ENCODE assay signal across 8 cellular contexts in genomic region chr9:120714088-120714845, GRCh38. TPM values are rescaled to one million over a fixed set of nuclear protein-coding genes. Genes with fewer than 3 reads are reported as not detected.
A peak's percentile ranks its signal among the peaks of the same experiment; 100 is the strongest.
DNase-seq lines count a peak whose midpoint lies in the region; ATAC-seq lines count a peak whose summit lies in the region.

TSS of gene MEGF9 (minus strand) at chr9:120714470. CDS start at chr9:120714358, 112 bp downstream.

- no peaks in the 10 kb centered on the region for H3K27me3 Mint-ChIP-seq in activated CD4-positive, alpha-beta T cell treated with anti-CD3 and anti-CD28 coated beads, Interleukin-2, amount 10 ng/mL, durations not matched to agents 7 days and 5 days

- CTCF ChIA-PET in activated CD4-positive, alpha-beta T cell treated with anti-CD3 and anti-CD28 coated beads, Interleukin-2, amount 10 ng/mL, durations not matched to agents 7 days and 5 days (lab: Charles Lee): interaction anchor here (0.6 to 1.7 kb wide), 4 partner anchors 9 to 41 kb away, joined by 3 to 12 read pairs (median 4); no protein-coding TSS in a partner anchor

- ATAC-seq in GM19351 (IDR thresholded peaks at IDR 0.05; ENCODE audit: unreplicated experiment) (peak; percentile 92), HG03520 (IDR thresholded peaks at IDR 0.05; ENCODE audit: unreplicated experiment) (peak; percentile 97), left lobe of liver (peak; percentile 86)

- peak within 1 kb of the TSS; percentile 89 for H3K27ac Mint-ChIP-seq in activated CD4-positive, alpha-beta T cell treated with anti-CD3 and anti-CD28 coated beads, Interleukin-2, amount 10 ng/mL, durations not matched to agents 7 days and 5 days

- DNase-seq in C1 segment of cervical spinal cord (lab: John Stamatoyannopoulos, UW): peak; percentile 60 to 98 (median 97)
- peak; percentile 86 for DNase-seq in NCI-H526 treated with DMSO at 0.1 percent for 48 hours (lab: John Stamatoyannopoulos, UW)
- DNase-seq in activated CD4-positive, alpha-beta T cell treated with anti-CD3 and anti-CD28 coated beads, Interleukin-2, amount 10 ng/mL, durations not matched to agents 7 days and 5 days: peak; percentile 98
- peak; percentile 99 for DNase-seq in dedifferentiated amniotic fluid mesenchymal stem cell (ENCODE audit: extremely low spot score)
- peak; percentile 99 for DNase-seq in left lobe of liver (ENCODE audit: low spot score)
- peak; percentile 97 to 98 for DNase-seq in stimulated activated CD4-positive, alpha-beta T cell treated with anti-CD3 and anti-CD28 coated beads, Interleukin-2, amount 100 ng/mL, for 24 hours

- peaks cover 42% of the 10 kb centered on the region for H3K4me1 Mint-ChIP-seq in activated CD4-positive, alpha-beta T cell treated with anti-CD3 and anti-CD28 coated beads, Interleukin-2, amount 10 ng/mL, durations not matched to agents 7 days and 5 days

- POLR2A ChIA-PET in activated CD4-positive, alpha-beta T cell treated with anti-CD3 and anti-CD28 coated beads, Interleukin-2, amount 10 ng/mL, durations not matched to agents 7 days and 5 days (lab: Charles Lee): interaction anchor here (0.5 kb wide), 1 partner anchor 94 kb away, joined by 3 read pairs; no protein-coding TSS in a partner anchor

- peak within 1 kb of the TSS; percentile 85 for H3K4me3 Mint-ChIP-seq in activated CD4-positive, alpha-beta T cell treated with anti-CD3 and anti-CD28 coated beads, Interleukin-2, amount 10 ng/mL, durations not matched to agents 7 days and 5 days

- no peaks in the 10 kb centered on the region for H3K9me3 Mint-ChIP-seq in activated CD4-positive, alpha-beta T cell treated with anti-CD3 and anti-CD28 coated beads, Interleukin-2, amount 10 ng/mL, durations not matched to agents 7 days and 5 days

- no peaks in the 10 kb centered on the region for H3K36me3 Mint-ChIP-seq in activated CD4-positive, alpha-beta T cell treated with anti-CD3 and anti-CD28 coated beads, Interleukin-2, amount 10 ng/mL, durations not matched to agents 7 days and 5 days (ENCODE audit: low read depth)

RNA-seq across cellular contexts. Expression of gene MEGF9, which starts in this region (rescaled TPM):
- total RNA-seq in activated CD4-positive, alpha-beta T cell treated with anti-CD3 and anti-CD28 coated beads, Interleukin-2, amount 10 ng/mL, durations not matched to agents 7 days and 5 days: 10 to 100 TPM in 1 of 2 experiments, 1 to 10 TPM in 1; 9.4 to 10.5 TPM
- 26.4 TPM for total RNA-seq in left lobe of liver

Comparison
In these comparisons a context has a peak if more than half of its experiments do, and no peak if none do; other contexts are left out.
1. Peak in every context shown above with its lines: DNase-seq and ATAC-seq.